1 cellular context compared by ENCODE assay signal in the genomic region with DNA sequence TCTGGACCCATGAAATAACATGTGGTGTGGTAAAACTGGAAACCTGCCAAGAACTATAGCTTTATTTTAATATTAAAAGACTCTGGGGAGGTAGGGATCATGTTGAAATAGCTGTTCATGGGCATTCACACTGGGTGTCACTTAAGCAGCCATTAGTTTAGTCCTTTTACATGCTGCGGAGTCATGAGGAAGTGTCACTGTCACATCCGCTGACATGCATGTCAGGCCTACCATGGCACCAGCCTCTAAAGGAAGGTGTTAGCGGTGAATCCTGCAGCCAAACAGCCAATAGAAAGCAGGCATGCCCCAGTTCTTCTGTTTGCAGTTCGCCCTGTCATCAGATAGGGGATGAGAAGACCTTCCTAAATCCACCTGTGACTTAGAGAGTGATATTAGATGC.
TF ChIP-seq lines count a peak whose summit lies in the region.

No MANE protein-coding gene starts in this region.

TF ChIP-seq in K562, 482 proteins besides CTCF, POLR2A, EP300 and RAD21 (continued from another document):
- TF ChIP-seq, protein P1, sequence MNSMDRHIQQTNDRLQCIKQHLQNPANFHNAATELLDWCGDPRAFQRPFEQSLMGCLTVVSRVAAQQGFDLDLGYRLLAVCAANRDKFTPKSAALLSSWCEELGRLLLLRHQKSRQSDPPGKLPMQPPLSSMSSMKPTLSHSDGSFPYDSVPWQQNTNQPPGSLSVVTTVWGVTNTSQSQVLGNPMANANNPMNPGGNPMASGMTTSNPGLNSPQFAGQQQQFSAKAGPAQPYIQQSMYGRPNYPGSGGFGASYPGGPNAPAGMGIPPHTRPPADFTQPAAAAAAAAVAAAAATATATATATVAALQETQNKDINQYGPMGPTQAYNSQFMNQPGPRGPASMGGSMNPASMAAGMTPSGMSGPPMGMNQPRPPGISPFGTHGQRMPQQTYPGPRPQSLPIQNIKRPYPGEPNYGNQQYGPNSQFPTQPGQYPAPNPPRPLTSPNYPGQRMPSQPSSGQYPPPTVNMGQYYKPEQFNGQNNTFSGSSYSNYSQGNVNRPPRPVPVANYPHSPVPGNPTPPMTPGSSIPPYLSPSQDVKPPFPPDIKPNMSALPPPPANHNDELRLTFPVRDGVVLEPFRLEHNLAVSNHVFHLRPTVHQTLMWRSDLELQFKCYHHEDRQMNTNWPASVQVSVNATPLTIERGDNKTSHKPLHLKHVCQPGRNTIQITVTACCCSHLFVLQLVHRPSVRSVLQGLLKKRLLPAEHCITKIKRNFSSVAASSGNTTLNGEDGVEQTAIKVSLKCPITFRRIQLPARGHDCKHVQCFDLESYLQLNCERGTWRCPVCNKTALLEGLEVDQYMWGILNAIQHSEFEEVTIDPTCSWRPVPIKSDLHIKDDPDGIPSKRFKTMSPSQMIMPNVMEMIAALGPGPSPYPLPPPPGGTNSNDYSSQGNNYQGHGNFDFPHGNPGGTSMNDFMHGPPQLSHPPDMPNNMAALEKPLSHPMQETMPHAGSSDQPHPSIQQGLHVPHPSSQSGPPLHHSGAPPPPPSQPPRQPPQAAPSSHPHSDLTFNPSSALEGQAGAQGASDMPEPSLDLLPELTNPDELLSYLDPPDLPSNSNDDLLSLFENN (IDR thresholded peaks at IDR 0.05; ENCODE audit: low read depth in 2 of 2, low read length in 2 of 2) = no peak
- no peak for TF ChIP-seq BCL6 (CRISPR knock-in tag; IDR thresholded peaks at IDR 0.05)
- peak; percentile 10; the same call in 1 of the 2 replicates for TF ChIP-seq NFIC (IDR thresholded peaks at IDR 0.05)
- no peak for TF ChIP-seq MEIS2 (IDR thresholded peaks at IDR 0.05; ENCODE audit: partially characterized antibody)
- TF ChIP-seq SMAD1 (IDR thresholded peaks at IDR 0.05; ENCODE audit: low read depth, low read length, partially characterized antibody) = no peak
